In the genomic region with DNA sequence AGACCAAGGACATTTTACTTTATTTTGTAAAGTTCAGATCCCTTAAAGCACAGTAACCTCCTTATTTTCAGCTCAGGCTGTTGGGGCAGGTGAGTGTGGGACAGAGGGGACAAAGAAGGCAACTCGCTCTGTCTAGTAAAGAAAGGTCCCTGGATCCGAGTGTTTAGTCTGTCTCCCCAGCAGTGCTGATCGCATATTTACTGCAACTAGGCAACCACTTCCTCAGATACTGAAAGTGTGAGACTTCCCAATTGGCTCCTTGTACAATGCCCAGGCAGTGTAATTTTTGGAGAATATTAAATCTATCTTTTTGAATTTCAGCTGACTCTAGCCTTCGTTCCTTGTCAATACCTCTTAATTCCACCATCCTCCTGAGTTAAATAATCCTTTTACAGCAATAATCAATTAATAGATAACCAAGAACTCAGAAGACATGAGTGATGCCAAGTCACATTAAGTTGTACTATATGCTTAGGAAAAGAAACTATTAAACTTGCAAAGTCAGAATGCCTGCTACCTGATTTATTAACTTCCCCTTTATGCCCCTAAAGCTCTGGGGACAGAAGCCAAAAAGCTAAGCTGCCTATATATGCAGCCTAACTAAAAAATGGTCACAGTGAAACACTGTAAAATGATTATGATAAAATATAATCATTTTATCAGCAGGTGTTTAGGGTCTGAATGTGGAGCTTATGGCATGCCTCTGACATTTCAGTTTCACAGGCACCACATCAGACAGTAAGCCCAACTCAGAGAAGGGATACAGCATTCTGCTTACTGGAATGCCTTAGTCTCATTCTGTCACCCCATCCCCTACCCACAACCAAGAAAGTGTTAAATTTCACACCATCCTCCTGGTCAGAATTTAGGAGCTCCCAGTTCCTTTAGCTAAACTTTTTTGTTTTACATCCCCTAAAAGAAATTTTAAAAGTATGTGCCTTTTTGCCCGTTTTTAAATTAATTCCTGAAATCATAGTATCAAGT, we compare ENCODE assay signal across 13 cellular contexts.
DNase-seq lines count a peak whose midpoint lies in the region; ATAC-seq and TF ChIP-seq lines count a peak whose summit lies in the region.
"Had no signal": no experiment of that assay in that cellular context is flagged by ENCODE, and none has a peak within 500 bp of the region (broad histone marks: within the 10 kb centered on the region; RNA-seq: fewer than 3 reads in every experiment).

No MANE protein-coding gene starts in this region.

- TF ChIP-seq CTCF in natural killer cell (IDR thresholded peaks at IDR 0.05), result no peak
- TF ChIP-seq CTCF in astrocyte of the spinal cord (IDR thresholded peaks at IDR 0.05; ENCODE audit: low read depth, low read length), result no peak

- H3K36me3 Mint-ChIP-seq in natural killer cell (peaks cover 7% of the 10 kb centered on the region), T-cell (peaks cover 37% of the 10 kb centered on the region)
- H3K36me3 Mint-ChIP-seq in natural killer cell treated with Interleukin-12 subunit alpha and Interleukin-12 subunit beta and Interleukin-15 and Interleukin-18, amount 100 ng/mL, for 72 hours, result no peaks in the 10 kb centered on the region
- peaks cover 32% of the 10 kb centered on the region for H3K36me3 Mint-ChIP-seq in activated T-cell treated with anti-CD3 and anti-CD28 coated beads, Interleukin-2, amount 50 U/mL, for 24 hours (ENCODE audit: low read depth)

- POLR2A ChIA-PET in T-cell (lab: Charles Lee), result interaction anchor here in 1 of 2 donors (0.6 kb wide), 1 partner anchor 75 kb away, joined by 3 read pairs; no protein-coding TSS in a partner anchor

- ATAC-seq in natural killer cell, result peak; percentile 34 to 82 (median 48)
- ATAC-seq in natural killer cell treated with Interleukin-12 subunit alpha and Interleukin-12 subunit beta and Interleukin-15 and Interleukin-18, amount 100 ng/mL, for 72 hours, result no peak
- peak; percentile 95 for ATAC-seq in HG03135 (IDR thresholded peaks at IDR 0.05; ENCODE audit: unreplicated experiment)
- ATAC-seq in GM19324 (IDR thresholded peaks at IDR 0.05; ENCODE audit: low FRiP score, unreplicated experiment), result no peak
- ATAC-seq in T-cell (replicated peaks in 1 of 4), result no peak

- H3K27ac Mint-ChIP-seq in natural killer cell (peak overlapping the region; percentile 36 to 39), T-cell (no peak overlapping the region)
- H3K27ac Mint-ChIP-seq in natural killer cell treated with Interleukin-12 subunit alpha and Interleukin-12 subunit beta and Interleukin-15 and Interleukin-18, amount 100 ng/mL, for 72 hours, result peak overlapping the region in 1 of 2 donors; percentile 14
- no peak overlapping the region for H3K27ac Mint-ChIP-seq in activated T-cell treated with anti-CD3 and anti-CD28 coated beads, Interleukin-2, amount 50 U/mL, for 24 hours

- in situ Hi-C loops in astrocyte of the spinal cord (cut with HindIII; ENCODE audit: low sequenced_read_pairs), result no loop called here

- no peak overlapping the region for H3K4me3 ChIP-seq in astrocyte of the spinal cord (ENCODE audit: low read depth, low read length)

- H3K4me3 Mint-ChIP-seq in natural killer cell, result no peak overlapping the region
- H3K4me3 Mint-ChIP-seq in natural killer cell treated with Interleukin-12 subunit alpha and Interleukin-12 subunit beta and Interleukin-15 and Interleukin-18, amount 100 ng/mL, for 72 hours, result no peak overlapping the region
- no peak overlapping the region for H3K4me3 Mint-ChIP-seq in activated T-cell treated with anti-CD3 and anti-CD28 coated beads, Interleukin-2, amount 50 U/mL, for 24 hours
- H3K4me3 Mint-ChIP-seq in T-cell, result no peak overlapping the region

- H3K9me3 Mint-ChIP-seq in natural killer cell (no peaks in the 10 kb centered on the region), T-cell (no peaks in the 10 kb centered on the region)
- H3K9me3 Mint-ChIP-seq in natural killer cell treated with Interleukin-12 subunit alpha and Interleukin-12 subunit beta and Interleukin-15 and Interleukin-18, amount 100 ng/mL, for 72 hours, result no peaks in the 10 kb centered on the region
- H3K9me3 Mint-ChIP-seq in activated T-cell treated with anti-CD3 and anti-CD28 coated beads, Interleukin-2, amount 50 U/mL, for 24 hours, result no peaks in the 10 kb centered on the region

- no peak for DNase-seq in natural killer cell
- DNase-seq in natural killer cell treated with Interleukin-12 subunit alpha and Interleukin-12 subunit beta and Interleukin-15 and Interleukin-18, amount 100 ng/mL, for 72 hours (ENCODE audit: low spot score), result no peak
- DNase-seq in astrocyte of the spinal cord (ENCODE audit: low read depth, low spot score), result peak; percentile 37
- no peak for DNase-seq in activated T-cell treated with anti-CD3 and anti-CD28 coated beads, Interleukin-2, amount 50 U/mL, for 24 hours
- DNase-seq in T-cell, result no peak
- no peak for DNase-seq in NCI-H526 (lab: John Stamatoyannopoulos, UW)
- DNase-seq: activated T-cell treated with anti-CD3 and anti-CD28 coated beads for 4 hours, cerebellar nuclear complex, hippocampal formation, NCI-H2171 treated with DMSO at 0.1 percent for 48 hours, SW 1271 had no signal

- H3K27me3 Mint-ChIP-seq in natural killer cell (ENCODE audit: low read depth in 2 of 2) (no peaks in the 10 kb centered on the region), T-cell (no peaks in the 10 kb centered on the region)
- H3K27me3 Mint-ChIP-seq in natural killer cell treated with Interleukin-12 subunit alpha and Interleukin-12 subunit beta and Interleukin-15 and Interleukin-18, amount 100 ng/mL, for 72 hours, result no peaks in the 10 kb centered on the region
- H3K27me3 Mint-ChIP-seq in activated T-cell treated with anti-CD3 and anti-CD28 coated beads, Interleukin-2, amount 50 U/mL, for 24 hours, result no peaks in the 10 kb centered on the region

- CTCF ChIA-PET in T-cell (lab: Charles Lee), result interaction anchor here in 1 of 2 donors (1.0 kb wide), 1 partner anchor 21 kb away, joined by 5 read pairs; no protein-coding TSS in a partner anchor

- intact Hi-C loops in natural killer cell (cut with micrococcal nuclease), result no loop called here

- H3K4me1 Mint-ChIP-seq in natural killer cell, result peaks cover 39 to 53% of the 10 kb centered on the region in 2 donors
- peaks cover 20 to 24% of the 10 kb centered on the region in 2 donors for H3K4me1 Mint-ChIP-seq in natural killer cell treated with Interleukin-12 subunit alpha and Interleukin-12 subunit beta and Interleukin-15 and Interleukin-18, amount 100 ng/mL, for 72 hours (ENCODE audit: low read depth in 2 of 2)
- peaks cover 17% of the 10 kb centered on the region for H3K4me1 Mint-ChIP-seq in activated T-cell treated with anti-CD3 and anti-CD28 coated beads, Interleukin-2, amount 50 U/mL, for 24 hours (ENCODE audit: low read depth)
- peaks cover 5 to 15% (median 11%) of the 10 kb centered on the region in 3 donors for H3K4me1 Mint-ChIP-seq in T-cell

Comparison
In these comparisons a context has a peak if more than half of its experiments do, and no peak if none do; other contexts are left out.
1. ATAC-seq: peak in natural killer cell (3 of 3) and HG03135 (single experiment); none in natural killer cell treated with Interleukin-12 subunit alpha and Interleukin-12 subunit beta and Interleukin-15 and Interleukin-18, amount 100 ng/mL, for 72 hours (0 of 2), GM19324 (single experiment) and T-cell (0 of 4).
2. H3K27ac Mint-ChIP-seq: peak in natural killer cell (2 of 2); none in activated T-cell treated with anti-CD3 and anti-CD28 coated beads, Interleukin-2, amount 50 U/mL, for 24 hours (single experiment) and T-cell (0 of 2).